ENCODE assay signal across 17 cellular contexts in the genomic region with DNA sequence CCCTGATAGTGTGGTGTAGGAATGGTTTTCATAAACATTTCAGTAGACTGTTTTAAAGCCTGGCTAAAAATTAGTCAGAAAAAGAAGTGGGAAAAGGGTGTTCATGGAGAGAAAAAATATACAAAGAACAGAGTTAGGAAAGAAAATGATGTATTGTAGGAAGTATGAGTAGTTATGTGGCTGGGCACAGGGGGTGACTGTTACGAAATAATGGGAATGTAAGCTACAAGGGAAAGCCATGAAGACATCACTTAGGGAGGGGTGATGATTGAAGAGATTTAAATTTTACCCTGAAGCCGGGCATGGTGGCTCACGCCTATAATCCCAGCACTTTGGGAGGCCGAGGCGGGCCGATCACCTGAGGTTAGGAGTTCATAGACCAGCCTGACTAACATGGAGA. TPM values are rescaled to one million over a fixed set of nuclear protein-coding genes. Genes with fewer than 3 reads are reported as not detected.
A peak's percentile ranks its signal among the peaks of the same experiment; 100 is the strongest.
DNase-seq lines count a peak whose midpoint lies in the region; ATAC-seq, FAIRE-seq and TF ChIP-seq lines count a peak whose summit lies in the region.
"Had no signal": no experiment of that assay in that cellular context is flagged by ENCODE, and none has a peak within 500 bp of the region (broad histone marks: within the 10 kb centered on the region; RNA-seq: fewer than 3 reads in every experiment).

No MANE protein-coding gene starts in this region.

- no peak for DNase-seq in stimulated activated naive CD8-positive, alpha-beta T cell treated with anti-CD3 and anti-CD28 coated beads, Interleukin-15, Interleukin-2, amounts not matched to agents 100 U/mL and 50 U/mL, for 24 hours
- DNase-seq in astrocyte (ENCODE audit: low read depth) (peak; percentile 48), hepatic stellate cell (ENCODE audit: low spot score) (peak; percentile 17), type B pancreatic cell (ENCODE audit: extremely low spot score, unreplicated experiment) (no peak), NCI-H2171 treated with DMSO at 0.1 percent for 48 hours (lab: John Stamatoyannopoulos, UW) (no peak), NCI-H748 treated with DMSO at 0.1 percent for 48 hours (lab: John Stamatoyannopoulos, UW) (no peak)
- DNase-seq in T-helper 2 cell treated with Interferon-gamma antibody and Interleukin-4, amounts not matched to agents 5 μg/mL and 100 μg/mL, for 36 hours (ENCODE audit: low spot score): no peak
- DNase-seq: activated naive CD4-positive, alpha-beta T cell treated with anti-CD3 and anti-CD28 coated beads for 36 hours; BE2C; caudate nucleus; NCI-H2227 treated with DMSO at 0.1 percent for 48 hours; pancreas; SK-N-SH; thyroid gland had no signal

- H3K27me3 Mint-ChIP-seq in stimulated activated naive CD8-positive, alpha-beta T cell treated with anti-CD3 and anti-CD28 coated beads, Interleukin-15, Interleukin-2, amounts not matched to agents 100 ng/mL and 50 ng/mL, for 24 hours: no peaks in the 10 kb centered on the region
- H3K27me3 Mint-ChIP-seq in astrocyte (ENCODE audit: low read depth, unreplicated experiment): no peaks in the 10 kb centered on the region
- no peaks in the 10 kb centered on the region for H3K27me3 Mint-ChIP-seq in type B pancreatic cell
- no peaks in the 10 kb centered on the region for H3K27me3 Mint-ChIP-seq in T-helper 2 cell treated with Interferon-gamma antibody and Interleukin-4, amounts not matched to agents 5 μg/mL and 100 μg/mL, for 36 hours (ENCODE audit: low read depth)

- H3K9me3 Mint-ChIP-seq in stimulated activated naive CD8-positive, alpha-beta T cell treated with anti-CD3 and anti-CD28 coated beads, Interleukin-15, Interleukin-2, amounts not matched to agents 100 ng/mL and 50 ng/mL, for 24 hours: no peaks in the 10 kb centered on the region
- H3K9me3 Mint-ChIP-seq in astrocyte (ENCODE audit: unreplicated experiment): no peaks in the 10 kb centered on the region
- H3K9me3 Mint-ChIP-seq in type B pancreatic cell: no peaks in the 10 kb centered on the region
- no peaks in the 10 kb centered on the region for H3K9me3 Mint-ChIP-seq in T-helper 2 cell treated with Interferon-gamma antibody and Interleukin-4, amounts not matched to agents 5 μg/mL and 100 μg/mL, for 36 hours
- H3K9me3 Mint-ChIP-seq: activated naive CD4-positive, alpha-beta T cell treated with anti-CD3 and anti-CD28 coated beads for 36 hours had no signal

- H3K4me1 Mint-ChIP-seq in stimulated activated naive CD8-positive, alpha-beta T cell treated with anti-CD3 and anti-CD28 coated beads, Interleukin-15, Interleukin-2, amounts not matched to agents 100 ng/mL and 50 ng/mL, for 24 hours (ENCODE audit: low read depth): no peaks in the 10 kb centered on the region
- no peaks in the 10 kb centered on the region for H3K4me1 Mint-ChIP-seq in astrocyte (ENCODE audit: low read depth, unreplicated experiment)
- H3K4me1 Mint-ChIP-seq in type B pancreatic cell (ENCODE audit: unreplicated experiment): no peaks in the 10 kb centered on the region
- no peaks in the 10 kb centered on the region for H3K4me1 Mint-ChIP-seq in T-helper 2 cell treated with Interferon-gamma antibody and Interleukin-4, amounts not matched to agents 5 μg/mL and 100 μg/mL, for 36 hours (ENCODE audit: low read depth)

- no peak for ATAC-seq in stimulated activated naive CD8-positive, alpha-beta T cell treated with anti-CD3 and anti-CD28 coated beads, Interleukin-15, Interleukin-2, amounts not matched to agents 100 U/mL and 50 U/mL, for 24 hours

- no peaks in the 10 kb centered on the region for H3K4me1 ChIP-seq in astrocyte (ENCODE audit: insufficient read depth, low read length)
- H3K4me1 ChIP-seq: BE2C, thyroid gland had no signal

- H4K20me1 ChIP-seq in astrocyte (ENCODE audit: insufficient read depth, low read length): no peaks in the 10 kb centered on the region

- no peak overlapping the region for H2AFZ ChIP-seq in astrocyte (ENCODE audit: low read depth, low read length)

- no peak for FAIRE-seq in astrocyte (lab: Jason Lieb, UNC)
- FAIRE-seq: endometrium, pancreas had no signal

- TF ChIP-seq CTCF in astrocyte (IDR thresholded peaks at IDR 0.05; ENCODE audit: insufficient read depth, low read depth, low read length) (no peak), type B pancreatic cell (conservative IDR thresholded peaks at IDR 0.05) (no peak)

- H3K4me2 ChIP-seq in astrocyte (ENCODE audit: low read length): no peak overlapping the region
- H3K4me2 ChIP-seq: SK-N-SH had no signal

- no peaks in the 10 kb centered on the region for H3K79me2 ChIP-seq in astrocyte (ENCODE audit: insufficient read depth, low read length)

- H3K9ac ChIP-seq in astrocyte (ENCODE audit: low read length): no peak overlapping the region
- H3K9ac ChIP-seq: SK-N-SH had no signal

- H3K27ac Mint-ChIP-seq in stimulated activated naive CD8-positive, alpha-beta T cell treated with anti-CD3 and anti-CD28 coated beads, Interleukin-15, Interleukin-2, amounts not matched to agents 100 ng/mL and 50 ng/mL, for 24 hours: peak overlapping the region; percentile 54
- H3K27ac Mint-ChIP-seq in astrocyte (ENCODE audit: unreplicated experiment): no peak overlapping the region
- peak overlapping the region; percentile 8 for H3K27ac Mint-ChIP-seq in type B pancreatic cell
- no peak overlapping the region for H3K27ac Mint-ChIP-seq in T-helper 2 cell treated with Interferon-gamma antibody and Interleukin-4, amounts not matched to agents 5 μg/mL and 100 μg/mL, for 36 hours

- H3K27me3 ChIP-seq in astrocyte (ENCODE audit: insufficient read depth, low read length): no peaks in the 10 kb centered on the region
- H3K27me3 ChIP-seq: BE2C, pancreas, thyroid gland had no signal

- H3K9me3 ChIP-seq in astrocyte (ENCODE audit: insufficient read depth, low read depth, low read length): no peaks in the 10 kb centered on the region
- H3K9me3 ChIP-seq: BE2C, pancreas, SK-N-SH, thyroid gland had no signal

- no peak overlapping the region for H3K4me3 Mint-ChIP-seq in stimulated activated naive CD8-positive, alpha-beta T cell treated with anti-CD3 and anti-CD28 coated beads, Interleukin-15, Interleukin-2, amounts not matched to agents 100 ng/mL and 50 ng/mL, for 24 hours
- no peak overlapping the region for H3K4me3 Mint-ChIP-seq in astrocyte (ENCODE audit: unreplicated experiment)
- no peak overlapping the region for H3K4me3 Mint-ChIP-seq in type B pancreatic cell
- no peak overlapping the region for H3K4me3 Mint-ChIP-seq in T-helper 2 cell treated with Interferon-gamma antibody and Interleukin-4, amounts not matched to agents 5 μg/mL and 100 μg/mL, for 36 hours
- H3K4me3 Mint-ChIP-seq: activated naive CD4-positive, alpha-beta T cell treated with anti-CD3 and anti-CD28 coated beads for 36 hours had no signal

- H3K36me3 ChIP-seq in astrocyte (ENCODE audit: insufficient read depth, low read length): peaks cover 29% of the 10 kb centered on the region
- H3K36me3 ChIP-seq: BE2C had no signal

- peaks cover 52% of the 10 kb centered on the region for H3K36me3 Mint-ChIP-seq in stimulated activated naive CD8-positive, alpha-beta T cell treated with anti-CD3 and anti-CD28 coated beads, Interleukin-15, Interleukin-2, amounts not matched to agents 100 ng/mL and 50 ng/mL, for 24 hours (ENCODE audit: low read depth)
- H3K36me3 Mint-ChIP-seq in astrocyte (ENCODE audit: low read depth, unreplicated experiment): peaks cover 10% of the 10 kb centered on the region
- H3K36me3 Mint-ChIP-seq in type B pancreatic cell: peaks cover 34% of the 10 kb centered on the region
- peaks cover 33% of the 10 kb centered on the region for H3K36me3 Mint-ChIP-seq in T-helper 2 cell treated with Interferon-gamma antibody and Interleukin-4, amounts not matched to agents 5 μg/mL and 100 μg/mL, for 36 hours (ENCODE audit: low read depth)

- no peak overlapping the region for H3K27ac ChIP-seq in astrocyte (ENCODE audit: low read depth, low read length)
- H3K27ac ChIP-seq: pancreas, thyroid gland had no signal

- H3K4me3 ChIP-seq in astrocyte (ENCODE audit: insufficient read depth, low read depth, low read length): no peak overlapping the region
- H3K4me3 ChIP-seq: lung, pancreas, thyroid gland had no signal

RNA-seq across cellular contexts. Expression of a gene that starts 55.3 kb away (rescaled TPM):
- total RNA-seq in astrocyte (43.3 and 46.6 TPM in 2 replicates), type B pancreatic cell (ENCODE audit: low replicate concordance) (58.8 and 72.4 TPM in 2 replicates)

RNA-seq across cellular contexts. Expression of a gene that starts 55.8 kb away (rescaled TPM):
- total RNA-seq in astrocyte: 35.7 and 46.5 TPM in 2 replicates
- total RNA-seq in type B pancreatic cell (ENCODE audit: low replicate concordance): 65.2 and 70.8 TPM in 2 replicates

Comparison
In these comparisons a context has a peak if more than half of its experiments do, and no peak if none do; other contexts are left out.
1. H3K27ac Mint-ChIP-seq: peak in stimulated activated naive CD8-positive, alpha-beta T cell treated with anti-CD3 and anti-CD28 coated beads, Interleukin-15, Interleukin-2, amounts not matched to agents 100 ng/mL and 50 ng/mL, for 24 hours (single experiment) and type B pancreatic cell (single experiment); none in astrocyte (single experiment) and T-helper 2 cell treated with Interferon-gamma antibody and Interleukin-4, amounts not matched to agents 5 μg/mL and 100 μg/mL, for 36 hours (single experiment).
2. DNase-seq: peak in astrocyte (single experiment) and hepatic stellate cell (single experiment); none in stimulated activated naive CD8-positive, alpha-beta T cell treated with anti-CD3 and anti-CD28 coated beads, Interleukin-15, Interleukin-2, amounts not matched to agents 100 U/mL and 50 U/mL, for 24 hours (single experiment), type B pancreatic cell (single experiment), NCI-H2171 treated with DMSO at 0.1 percent for 48 hours (single experiment), T-helper 2 cell treated with Interferon-gamma antibody and Interleukin-4, amounts not matched to agents 5 μg/mL and 100 μg/mL, for 36 hours (single experiment) and NCI-H748 treated with DMSO at 0.1 percent for 48 hours (single experiment).